ENCODE assay signal across 11 cellular contexts in genomic region chrX:394830-395229, GRCh38.
"Had no signal": no experiment of that assay in that cellular context is flagged by ENCODE, and none has a peak within 500 bp of the region (broad histone marks: within the 10 kb centered on the region; RNA-seq: fewer than 3 reads in every experiment).

No MANE protein-coding gene starts in this region.

- H3K4me2 ChIP-seq: GM23338 had no signal

- FAIRE-seq: H1, H54 had no signal

- H3K4me3 Mint-ChIP-seq: GM23338, H9, HFFc6 had no signal

- H3K36me3 ChIP-seq: HAP-1 had no signal

- H3K9me3 ChIP-seq: HAP-1 had no signal

- DNase-seq: GM23248, GOT3, H7, H9, HCEC 1CT, HFFc6 had no signal

- H3K27ac Mint-ChIP-seq: GM23338, H9, HFFc6 had no signal

- H3K9me3 Mint-ChIP-seq: GM23338, HFFc6 had no signal

- H2AFZ ChIP-seq: GM23248, GM23338 had no signal

- ATAC-seq: GM23338, HCT116 had no signal

- H3K9ac ChIP-seq: GM23248 had no signal

- H3K27ac ChIP-seq: GM23248 had no signal

- H3K4me3 ChIP-seq: GM23248, GM23338, HAP-1 had no signal

- H3K4me1 ChIP-seq: HAP-1 had no signal
